24 cellular contexts compared by ENCODE assay signal in genomic region chrX:110218591-110218990, GRCh38.
A peak's percentile ranks its signal among the peaks of the same experiment; 100 is the strongest.
DNase-seq lines count a peak whose midpoint lies in the region; ATAC-seq and TF ChIP-seq lines count a peak whose summit lies in the region.
"Had no signal": no experiment of that assay in that cellular context is flagged by ENCODE, and none has a peak within 500 bp of the region (broad histone marks: within the 10 kb centered on the region; RNA-seq: fewer than 3 reads in every experiment).

No MANE protein-coding gene starts in this region.

- no peak overlapping the region for H2BK120ac ChIP-seq in mesenchymal stem cell (ENCODE audit: low read depth, low read length)

- H4K8ac ChIP-seq in mesenchymal stem cell (ENCODE audit: low read length), result no peak overlapping the region

- no peak overlapping the region for H2AK5ac ChIP-seq in mesenchymal stem cell (ENCODE audit: low read length, severe bottlenecking)

- no peak for TF ChIP-seq CTCF in RWPE2 (IDR thresholded peaks at IDR 0.05; ENCODE audit: poor library complexity, severe bottlenecking)

- H3K4me3 ChIP-seq in RWPE2 (ENCODE audit: severe bottlenecking) (no peak overlapping the region), mesenchymal stem cell (ENCODE audit: insufficient read depth in 1 of 2, low read depth in 1 of 2, low read length in 2 of 2) (no peak overlapping the region)
- H3K4me3 ChIP-seq: prostate gland, transverse colon had no signal

- H2BK5ac ChIP-seq in mesenchymal stem cell (ENCODE audit: low read depth, low read length, poor library complexity, severe bottlenecking), result no peak overlapping the region

- peaks cover 0 to 10% (median 0%) of the 10 kb centered on the region in 3 donors for H3K36me3 Mint-ChIP-seq in naive thymus-derived CD8-positive, alpha-beta T cell

- H3K23ac ChIP-seq in mesenchymal stem cell (ENCODE audit: low read length in 2 of 2), result no peak overlapping the region

- H3K9me3 Mint-ChIP-seq in naive thymus-derived CD8-positive, alpha-beta T cell, result peaks cover 0 to 5% (median 0%) of the 10 kb centered on the region in 9 donors
- H3K9me3 Mint-ChIP-seq: CD4-positive, alpha-beta T cell had no signal

- no peaks in the 10 kb centered on the region for H3K27me3 ChIP-seq in RWPE2 (ENCODE audit: insufficient read depth, poor library complexity, severe bottlenecking)
- no peaks in the 10 kb centered on the region for H3K27me3 ChIP-seq in mesenchymal stem cell (ENCODE audit: control insufficient read depth in 1 of 2, insufficient read depth in 1 of 2, low read length in 2 of 2)
- H3K27me3 ChIP-seq: transverse colon had no signal

- H2BK12ac ChIP-seq in mesenchymal stem cell (ENCODE audit: low read length in 2 of 2), result no peak overlapping the region

- H3K4me3 Mint-ChIP-seq in naive thymus-derived CD8-positive, alpha-beta T cell, result no peak overlapping the region
- H3K4me3 Mint-ChIP-seq: activated CD8-positive, alpha-beta memory T cell treated with anti-CD3 and anti-CD28 coated beads, Interleukin-2, amount 10 ng/mL, durations not matched to agents 7 days and 5 days had no signal

- peak overlapping the region; percentile 79 for H3K27ac ChIP-seq in RWPE2 (ENCODE audit: poor library complexity, severe bottlenecking)
- H3K27ac ChIP-seq in epithelial cell of prostate, result peak overlapping the region; percentile 79
- no peak overlapping the region for H3K27ac ChIP-seq in mesenchymal stem cell (ENCODE audit: low read length, poor library complexity, severe bottlenecking)
- H3K27ac ChIP-seq: prostate gland, transverse colon, VCaP had no signal

- no CpG with 5 or more reads among the region's 2 CpGs for WGBS in mesenchymal stem cell

- no peaks in the 10 kb centered on the region for H3K27me3 Mint-ChIP-seq in naive thymus-derived CD8-positive, alpha-beta T cell
- H3K27me3 Mint-ChIP-seq: activated CD8-positive, alpha-beta memory T cell treated with anti-CD3 and anti-CD28 coated beads, Interleukin-2, amount 10 ng/mL, durations not matched to agents 7 days and 5 days; CD4-positive, alpha-beta T cell had no signal

- H3K9ac ChIP-seq in mesenchymal stem cell (ENCODE audit: low read length), result no peak overlapping the region
- H3K9ac ChIP-seq: SK-N-SH had no signal

- peak; percentile 67 for DNase-seq in HCEC 1CT
- DNase-seq in RWPE2 (ENCODE audit: low spot score), result peak; percentile 32
- no peak for DNase-seq in epithelial cell of prostate (ENCODE audit: low read depth, low spot score)
- peak; percentile 73 for DNase-seq in mesenchymal stem cell
- no peak for DNase-seq in SW480 (ENCODE audit: low spot score)
- DNase-seq in naive thymus-derived CD8-positive, alpha-beta T cell, result no peak
- DNase-seq in hypothalamus (lab: John Stamatoyannopoulos, UW), result no peak
- DNase-seq: activated CD4-positive, alpha-beta T cell treated with anti-CD3 and anti-CD28 coated beads for 48 hours; activated CD8-positive, alpha-beta memory T cell treated with anti-CD3 and anti-CD28 coated beads, Interleukin-2, amount 10 ng/mL, durations not matched to agents 7 days and 5 days; activated naive CD4-positive, alpha-beta T cell treated with anti-CD3 and anti-CD28 coated beads, Interleukin-2, amount 50 U/mL, for 16 hours; aorta; CD4-positive, alpha-beta T cell; effector CD4-positive, alpha-beta T cell; glutamatergic neuron; MM.1S; NCI-H1694 treated with DMSO at 0.1 percent for 48 hours; NCI-H2171; NCI-H526; RPMI8226; SK-N-SH; transverse colon had no signal

- H3K36me3 ChIP-seq in RWPE2 (ENCODE audit: low read depth) (no peaks in the 10 kb centered on the region), mesenchymal stem cell (ENCODE audit: control insufficient read depth in 1 of 2, insufficient read depth in 2 of 2, low read depth in 1 of 2, low read length in 2 of 2) (peaks cover 0 to 6% of the 10 kb centered on the region in 2 experiments)
- H3K36me3 ChIP-seq: prostate gland, transverse colon had no signal

- POLR2A ChIA-PET in naive thymus-derived CD8-positive, alpha-beta T cell (lab: Charles Lee), result no interaction called here

- H3K79me1 ChIP-seq in mesenchymal stem cell (replicated peaks; ENCODE audit: low read length, poor library complexity, severe bottlenecking), result no peaks in the 10 kb centered on the region

- no peak overlapping the region for H3K27ac Mint-ChIP-seq in naive thymus-derived CD8-positive, alpha-beta T cell
- H3K27ac Mint-ChIP-seq: activated CD8-positive, alpha-beta memory T cell treated with anti-CD3 and anti-CD28 coated beads, Interleukin-2, amount 10 ng/mL, durations not matched to agents 7 days and 5 days; CD4-positive, alpha-beta T cell had no signal

- no peak overlapping the region for H3K18ac ChIP-seq in mesenchymal stem cell (ENCODE audit: low read depth in 1 of 2, low read length in 2 of 2)

- no peak overlapping the region for H4K91ac ChIP-seq in mesenchymal stem cell (ENCODE audit: low read length)

- H3K9me3 ChIP-seq in RWPE2 (ENCODE audit: severe bottlenecking) (no peaks in the 10 kb centered on the region), mesenchymal stem cell (ENCODE audit: control insufficient read depth, low read length) (no peaks in the 10 kb centered on the region)
- H3K9me3 ChIP-seq: prostate gland, SK-N-SH, transverse colon had no signal

- H3K4ac ChIP-seq in mesenchymal stem cell (ENCODE audit: low read depth in 1 of 2, low read length in 2 of 2), result no peak overlapping the region

- no peak overlapping the region for H2AFZ ChIP-seq in mesenchymal stem cell (ENCODE audit: low read depth, low read length)

- H3K4me1 Mint-ChIP-seq in naive thymus-derived CD8-positive, alpha-beta T cell, result peaks cover 6 to 38% (median 16%) of the 10 kb centered on the region in 4 donors

- H3K4me2 ChIP-seq in mesenchymal stem cell (ENCODE audit: low read length, poor library complexity, severe bottlenecking), result no peak overlapping the region
- H3K4me2 ChIP-seq: SK-N-SH had no signal

- ATAC-seq in RWPE2 (ENCODE audit: low read depth) (peak; percentile 46; the same call in 2 of the 3 replicates), GM21786 (IDR thresholded peaks at IDR 0.05; ENCODE audit: unreplicated experiment) (no peak)
- no peak for ATAC-seq in naive thymus-derived CD8-positive, alpha-beta T cell
- ATAC-seq: activated CD8-positive, alpha-beta memory T cell treated with anti-CD3 and anti-CD28 coated beads, Interleukin-2, amount 10 ng/mL, durations not matched to agents 7 days and 5 days had no signal

- H2BK15ac ChIP-seq in mesenchymal stem cell (ENCODE audit: low read depth, poor library complexity, severe bottlenecking), result no peak overlapping the region

- peaks cover 43% of the 10 kb centered on the region for H3K4me1 ChIP-seq in RWPE2 (ENCODE audit: insufficient read depth, poor library complexity, severe bottlenecking)
- no peaks in the 10 kb centered on the region for H3K4me1 ChIP-seq in mesenchymal stem cell (ENCODE audit: control insufficient read depth, insufficient read depth, low read depth, low read length)
- H3K4me1 ChIP-seq: prostate gland had no signal

- no peak overlapping the region for H3K14ac ChIP-seq in mesenchymal stem cell (ENCODE audit: low read length in 2 of 2)

Comparison
In these comparisons a context has a peak if more than half of its experiments do, and no peak if none do; other contexts are left out.
1. DNase-seq: peak in HCEC 1CT (single experiment), RWPE2 (single experiment) and mesenchymal stem cell (single experiment); none in epithelial cell of prostate (single experiment), SW480 (single experiment), naive thymus-derived CD8-positive, alpha-beta T cell (0 of 10) and hypothalamus (0 of 51).